In genomic region chr5:176899946-176900782, GRCh38 we compare ENCODE assay signal across 16 cellular contexts. TPM values are rescaled to one million over a fixed set of nuclear protein-coding genes. Genes with fewer than 3 reads are reported as not detected.
A peak's percentile ranks its signal among the peaks of the same experiment; 100 is the strongest.
DNase-seq lines count a peak whose midpoint lies in the region; ATAC-seq and TF ChIP-seq lines count a peak whose summit lies in the region.
"Had no signal": no experiment of that assay in that cellular context is flagged by ENCODE, and none has a peak within 500 bp of the region (broad histone marks: within the 10 kb centered on the region; RNA-seq: fewer than 3 reads in every experiment).

No MANE protein-coding gene starts in this region.

- H3K4me1 ChIP-seq in right atrium auricular region (peaks cover 0 to 4% of the 10 kb centered on the region in 2 donors), heart left ventricle (peaks cover 0 to 81% (median 2%) of the 10 kb centered on the region in 12 donors), mesendoderm (ENCODE audit: control insufficient read depth, low read depth, low read length) (no peaks in the 10 kb centered on the region), upper lobe of left lung (peaks cover 26 to 55% (median 30%) of the 10 kb centered on the region in 4 donors)
- H3K4me1 ChIP-seq: suprapubic skin had no signal

- H3K56ac ChIP-seq in mesendoderm (ENCODE audit: low read length) = no peak overlapping the region

- no peak overlapping the region for H4K8ac ChIP-seq in mesendoderm (ENCODE audit: low read depth, low read length)

- TF ChIP-seq EP300 in upper lobe of left lung (IDR thresholded peaks at IDR 0.05) = no peak

- H2BK120ac ChIP-seq in mesendoderm (ENCODE audit: low read depth, low read length) = no peak overlapping the region

- H3K9me3 ChIP-seq in right atrium auricular region (no peaks in the 10 kb centered on the region), heart left ventricle (no peaks in the 10 kb centered on the region), upper lobe of left lung (no peaks in the 10 kb centered on the region)
- H3K9me3 ChIP-seq: suprapubic skin had no signal

- 85 to 96% (median 90%) methylated on average over 2 to 4 of the region's 4 CpGs for WGBS in heart left ventricle, 4 donors
- no CpG with 5 or more reads among the region's 4 CpGs for WGBS in mesendoderm (ENCODE audit: extremely low coverage, insufficient coverage, low lambda C conversion rate)
- WGBS in upper lobe of left lung, 2 donors = 85 to 90% methylated on average over 3 to 4 of the region's 4 CpGs

- ATAC-seq in heart left ventricle = no peak
- no peak for ATAC-seq in upper lobe of left lung (ENCODE audit: low FRiP score in 2 of 2)
- ATAC-seq in GM19397 (IDR thresholded peaks at IDR 0.05; ENCODE audit: unreplicated experiment) = no peak

- H3K18ac ChIP-seq in mesendoderm (ENCODE audit: low read length) = no peak overlapping the region

- peaks cover 9% of the 10 kb centered on the region for H3K36me3 ChIP-seq in right atrium auricular region
- peaks cover 0 to 34% (median 26%) of the 10 kb centered on the region in 9 donors for H3K36me3 ChIP-seq in heart left ventricle
- H3K36me3 ChIP-seq in mesendoderm (ENCODE audit: control insufficient read depth, insufficient read depth, low read length) = peaks cover 8% of the 10 kb centered on the region
- peaks cover 13 to 26% (median 22%) of the 10 kb centered on the region in 4 donors for H3K36me3 ChIP-seq in upper lobe of left lung

- H3K4me3 ChIP-seq in right atrium auricular region (no peak overlapping the region), heart left ventricle (peak overlapping the region in 1 of 12 donors; percentile 63), mesendoderm (ENCODE audit: low read length) (no peak overlapping the region), upper lobe of left lung (peak overlapping the region in 2 of 4 donors; percentile 6 to 45)
- H3K4me3 ChIP-seq: lung, suprapubic skin had no signal

- no peak overlapping the region for H3K4ac ChIP-seq in mesendoderm (ENCODE audit: low read depth, low read length)

- H3K79me1 ChIP-seq in mesendoderm (ENCODE audit: low read length) = no peaks in the 10 kb centered on the region

- TF ChIP-seq CTCF in right atrium auricular region (IDR thresholded peaks at IDR 0.05) (no peak), heart left ventricle (IDR thresholded peaks at IDR 0.05) (no peak), upper lobe of left lung (IDR thresholded peaks at IDR 0.05) (no peak)

- H3K79me2 ChIP-seq in mesendoderm (ENCODE audit: control insufficient read depth, insufficient read depth, low read length) = no peaks in the 10 kb centered on the region

- H2BK5ac ChIP-seq in mesendoderm (ENCODE audit: low read length) = no peak overlapping the region

- no peak overlapping the region for H3K9ac ChIP-seq in mesendoderm (ENCODE audit: low read length)

- DNase-seq in right atrium auricular region (ENCODE audit: low spot score) (peak; percentile 58), heart left ventricle (no peak), mesendoderm (peak; percentile 35), upper lobe of left lung (no peak), NCI-H187 (lab: John Stamatoyannopoulos, UW) (no peak)
- no peak for DNase-seq in activated CD4-positive, CD25-positive, alpha-beta regulatory T cell (lab: John Stamatoyannopoulos, UW)
- DNase-seq: activated CD4-positive, alpha-beta T cell treated with anti-CD3 and anti-CD28 coated beads for 48 hours; DMS153; HFFc6; NCI-H187 treated with DMSO at 0.1 percent for 48 hours; NCI-H526 had no signal

- H3K23ac ChIP-seq in mesendoderm (ENCODE audit: low read length) = no peak overlapping the region

- H3K27me3 ChIP-seq in right atrium auricular region = no peaks in the 10 kb centered on the region
- no peaks in the 10 kb centered on the region for H3K27me3 ChIP-seq in heart left ventricle
- H3K27me3 ChIP-seq in mesendoderm (ENCODE audit: insufficient read depth, low read length, poor library complexity) = no peaks in the 10 kb centered on the region
- H3K27me3 ChIP-seq in upper lobe of left lung = no peaks in the 10 kb centered on the region
- H3K27me3 ChIP-seq: suprapubic skin had no signal

- no peak overlapping the region for H2BK15ac ChIP-seq in mesendoderm (replicated peaks; ENCODE audit: low read depth)

- H3K4me2 ChIP-seq in mesendoderm (ENCODE audit: low read length) = no peak overlapping the region

- TF ChIP-seq POLR2A in heart left ventricle (IDR thresholded peaks at IDR 0.05) (no peak), upper lobe of left lung (IDR thresholded peaks at IDR 0.05) (no peak)

- H4K5ac ChIP-seq in mesendoderm (ENCODE audit: low read length) = no peak overlapping the region

- no peak overlapping the region for H3K27ac ChIP-seq in right atrium auricular region
- peak overlapping the region in 2 of 12 donors; percentile 10 to 83 for H3K27ac ChIP-seq in heart left ventricle
- H3K27ac ChIP-seq in angular gyrus (ENCODE audit: low read depth, low read length) = peak overlapping the region; percentile 29
- no peak overlapping the region for H3K27ac ChIP-seq in mesendoderm (ENCODE audit: low read depth, low read length)
- H3K27ac ChIP-seq in upper lobe of left lung = peak overlapping the region; percentile 41 to 83 (median 78)
- H3K27ac ChIP-seq: suprapubic skin had no signal

- intact Hi-C loops in heart left ventricle (cut with DNase I) = no loop called here

- no peak overlapping the region for H2AK5ac ChIP-seq in mesendoderm (ENCODE audit: low read length)

RNA-seq across cellular contexts. Expression of gene HK3, which starts 1.0 kb away (rescaled TPM):
- total RNA-seq in right atrium auricular region (1 to 10 TPM in 1 of 2 donors, under 1 TPM in 1; 0.85 to 4.4 TPM), heart left ventricle (10 to 100 TPM in 2 of 9 donors, 1 to 10 TPM in 6, under 1 TPM in 1; 0.46 to 44.0 (median 2.4) TPM), upper lobe of left lung (100 to 1,000 TPM in 1 of 6 donors, 10 to 100 TPM in 5; 16.0 to 106 (median 66.4) TPM)
- polyA plus RNA-seq in heart left ventricle = 1 to 10 TPM; 4.2 to 4.3 TPM
- not detected for polyA plus RNA-seq in mesendoderm (2013, experiment 1 of 2)
- not detected for polyA plus RNA-seq in mesendoderm (2013, experiment 2 of 2)
- total RNA-seq: fibroblast of lung, HFFc6 had no signal
- polyA plus RNA-seq: fibroblast of lung had no signal

Comparison
In these comparisons a context has a peak if more than half of its experiments do, and no peak if none do; other contexts are left out.
1. DNase-seq: peak in right atrium auricular region (single experiment) and mesendoderm (single experiment); none in heart left ventricle (0 of 5), upper lobe of left lung (0 of 2), NCI-H187 (0 of 2) and activated CD4-positive, CD25-positive, alpha-beta regulatory T cell (0 of 4).
2. H3K27ac ChIP-seq: peak in angular gyrus (single experiment) and upper lobe of left lung (4 of 4); none in right atrium auricular region (0 of 2) and mesendoderm (single experiment).